ENCODE assay signal across 15 cellular contexts in the genomic region with DNA sequence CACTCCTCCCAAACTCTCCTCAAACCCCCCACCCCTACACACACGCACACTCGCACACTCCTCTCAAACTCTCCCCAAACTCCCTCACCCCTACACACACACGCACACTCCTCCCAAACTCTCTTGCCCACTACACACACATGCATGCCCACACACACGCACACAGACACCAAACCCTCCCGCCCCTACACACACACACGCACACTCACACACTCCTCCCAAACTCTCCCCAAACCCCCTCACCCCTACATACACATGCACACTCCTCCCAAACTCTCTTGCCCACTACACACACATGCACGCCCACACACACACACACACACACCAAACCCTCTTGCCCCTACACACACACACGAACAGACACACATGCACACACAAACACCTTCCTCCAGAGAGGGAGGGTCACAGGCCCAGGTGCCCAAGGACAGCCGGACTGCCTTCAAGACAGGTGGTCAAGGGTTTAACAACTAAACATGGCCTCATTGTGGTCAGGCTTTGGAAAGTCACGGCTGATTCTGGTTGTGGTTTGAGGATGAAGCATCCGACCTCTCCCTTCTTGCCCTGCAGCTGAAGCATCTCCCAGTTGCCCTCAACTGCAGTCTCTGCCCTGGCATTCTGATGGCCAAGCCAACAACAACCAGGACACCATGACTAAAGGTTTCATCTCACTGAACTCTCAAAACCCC.
"Had no signal": no experiment of that assay in that cellular context is flagged by ENCODE, and none has a peak within 500 bp of the region (broad histone marks: within the 10 kb centered on the region; RNA-seq: fewer than 3 reads in every experiment).

No MANE protein-coding gene starts in this region.

- H3K9me3 ChIP-seq: lower lobe of right lung, psoas muscle, testis, upper lobe of right lung had no signal

- H3K27ac Mint-ChIP-seq: activated naive CD4-positive, alpha-beta T cell treated with anti-CD3 and anti-CD28 coated beads for 36 hours; activated T-helper 17 cell treated with anti-CD3 and anti-CD28 coated beads, Interleukin-2, amount 50 U/mL, for 72 hours; nephron progenitor cell had no signal

- H3K27ac ChIP-seq: brain microvascular endothelial cell, lower lobe of right lung, psoas muscle, skin epidermis, testis, upper lobe of right lung, WERI-Rb-1 had no signal

- H3K4me3 Mint-ChIP-seq: activated naive CD4-positive, alpha-beta T cell treated with anti-CD3 and anti-CD28 coated beads for 36 hours; activated T-helper 17 cell treated with anti-CD3 and anti-CD28 coated beads, Interleukin-2, amount 50 U/mL, for 72 hours; nephron progenitor cell had no signal

- H3K4me1 ChIP-seq: lower lobe of right lung, psoas muscle, testis, upper lobe of right lung had no signal

- H3K36me3 ChIP-seq: brain microvascular endothelial cell, lower lobe of right lung, upper lobe of right lung, WERI-Rb-1 had no signal

- H3K9me3 Mint-ChIP-seq: activated naive CD4-positive, alpha-beta T cell treated with anti-CD3 and anti-CD28 coated beads for 36 hours; activated T-helper 17 cell treated with anti-CD3 and anti-CD28 coated beads, Interleukin-2, amount 50 U/mL, for 72 hours had no signal

- H3K4me1 Mint-ChIP-seq: activated T-helper 17 cell treated with anti-CD3 and anti-CD28 coated beads, Interleukin-2, amount 50 U/mL, for 72 hours had no signal

- DNase-seq: activated CD4-positive, alpha-beta T cell treated with anti-CD3 and anti-CD28 coated beads for 1 hour; activated naive CD4-positive, alpha-beta T cell treated with anti-CD3 and anti-CD28 coated beads for 36 hours; activated T-cell treated with anti-CD3 and anti-CD28 coated beads, Interleukin-2, amount 50 U/mL, for 1 hour; aorta; brain microvascular endothelial cell; central memory CD4-positive, alpha-beta T cell; lower lobe of right lung; nephron progenitor cell; psoas muscle; right cardiac atrium; testis; upper lobe of right lung; WERI-Rb-1 had no signal

- H3K27me3 ChIP-seq: brain microvascular endothelial cell, testis, upper lobe of right lung had no signal

- ATAC-seq: activated T-helper 17 cell treated with anti-CD3 and anti-CD28 coated beads, Interleukin-2, amount 50 U/mL, for 72 hours; lower lobe of right lung; psoas muscle; right cardiac atrium; upper lobe of right lung had no signal

- H3K4me3 ChIP-seq: lower lobe of right lung, psoas muscle, skin epidermis, testis, upper lobe of right lung had no signal
